12 cellular contexts compared by ENCODE assay signal in genomic region chr6:105483492-105483891, GRCh38.
A peak's percentile ranks its signal among the peaks of the same experiment; 100 is the strongest.
DNase-seq lines count a peak whose midpoint lies in the region; ATAC-seq and TF ChIP-seq lines count a peak whose summit lies in the region.
"Had no signal": no experiment of that assay in that cellular context is flagged by ENCODE, and none has a peak within 500 bp of the region (broad histone marks: within the 10 kb centered on the region; RNA-seq: fewer than 3 reads in every experiment).

No MANE protein-coding gene starts in this region.

- dilution Hi-C loops in mammary epithelial cell (cut with HindIII; ENCODE audit: low sequenced_read_pairs): no loop called here

- BruUV-seq in mammary epithelial cell (replicated peaks; lab: Mats Ljungman, UMichigan): TSS peak; percentile 62

- TF ChIP-seq CTCF in mammary epithelial cell (conservative IDR thresholded peaks at IDR 0.05 in 1 of 2, IDR thresholded peaks at IDR 0.05 in 1 of 2; ENCODE audit: extremely low read depth in 1 of 2, insufficient read depth in 1 of 2, low read depth in 1 of 2, low read length in 2 of 2) (no peak), right lobe of liver (IDR thresholded peaks at IDR 0.05) (no peak), right atrium auricular region (IDR thresholded peaks at IDR 0.05) (no peak), suprapubic skin (IDR thresholded peaks at IDR 0.05) (no peak), heart left ventricle (IDR thresholded peaks at IDR 0.05) (no peak)

- intact Hi-C loops in mammary epithelial cell (cut with micrococcal nuclease): loop anchor here (5.0 to 10.0 kb wide), 3 partner anchors 354 to 511 kb away; no protein-coding TSS in a partner anchor
- intact Hi-C loops in right lobe of liver (cut with DNase I): no loop called here
- intact Hi-C loops in heart left ventricle (cut with DNase I): loop anchor here in 9 of 10 donors (5.0 to 10.0 kb wide), 10 partner anchors 251 to 841 kb away; partner anchors contain the start of genes PRDM1 (in 3 of the 9) and ATG5 (in 1 of the 9)

- no peak overlapping the region for H3K9ac ChIP-seq in mammary epithelial cell (ENCODE audit: insufficient read depth, low read length)

- H3K9me3 ChIP-seq in mammary epithelial cell (replicated peaks; ENCODE audit: insufficient read depth, low read length): no peaks in the 10 kb centered on the region
- no peaks in the 10 kb centered on the region for H3K9me3 ChIP-seq in right lobe of liver
- no peaks in the 10 kb centered on the region for H3K9me3 ChIP-seq in right atrium auricular region
- H3K9me3 ChIP-seq in suprapubic skin: no peaks in the 10 kb centered on the region
- H3K9me3 ChIP-seq in heart left ventricle: no peaks in the 10 kb centered on the region

- H3K27ac ChIP-seq in mammary epithelial cell (ENCODE audit: insufficient read depth, low read depth, low read length) (no peak overlapping the region), right lobe of liver (no peak overlapping the region), right atrium auricular region (no peak overlapping the region), suprapubic skin (no peak overlapping the region), heart left ventricle (no peak overlapping the region)

- DNase-seq in GM03348 (ENCODE audit: low spot score) (peak; percentile 45), NCI-H82 (lab: John Stamatoyannopoulos, UW) (peak; percentile 66), mammary epithelial cell (peak; percentile 43), non-pigmented ciliary epithelial cell (ENCODE audit: low read depth) (peak; percentile 36), right lobe of liver (no peak), right atrium auricular region (ENCODE audit: low spot score) (no peak), suprapubic skin (ENCODE audit: low spot score in 2 of 2) (no peak), heart left ventricle (no peak)
- DNase-seq: naive thymus-derived CD8-positive, alpha-beta T cell; NCI-H1048; NCI-H510A treated with DMSO at 0.1 percent for 48 hours; stimulated activated naive B cell treated with anti-CD40 and anti-IgM and Interleukin-4, amounts not matched to agents 10 μg/mL and 1 μg/mL and 100 μg/mL, for 72 hours had no signal

- H3K27me3 ChIP-seq in mammary epithelial cell (ENCODE audit: insufficient read depth, low read length): no peaks in the 10 kb centered on the region
- H3K27me3 ChIP-seq in right lobe of liver: no peaks in the 10 kb centered on the region
- no peaks in the 10 kb centered on the region for H3K27me3 ChIP-seq in right atrium auricular region
- H3K27me3 ChIP-seq in suprapubic skin: no peaks in the 10 kb centered on the region
- no peaks in the 10 kb centered on the region for H3K27me3 ChIP-seq in heart left ventricle

- CTCF ChIA-PET in mammary epithelial cell (lab: Charles Lee; ENCODE audit: low non-redundant PET): no interaction called here

- H3K4me2 ChIP-seq in mammary epithelial cell (ENCODE audit: insufficient read depth, low read depth, low read length): peak overlapping the region; percentile 2

- no peaks in the 10 kb centered on the region for H3K79me2 ChIP-seq in mammary epithelial cell (ENCODE audit: insufficient read depth, low read length)

- H3K4me1 ChIP-seq in mammary epithelial cell (ENCODE audit: insufficient read depth, low read length): peaks cover 24% of the 10 kb centered on the region
- H3K4me1 ChIP-seq in right lobe of liver: no peaks in the 10 kb centered on the region
- H3K4me1 ChIP-seq in right atrium auricular region: peaks cover 0 to 14% of the 10 kb centered on the region in 2 donors
- peaks cover 13% of the 10 kb centered on the region for H3K4me1 ChIP-seq in suprapubic skin
- H3K4me1 ChIP-seq in heart left ventricle: peaks cover 0 to 48% (median 6%) of the 10 kb centered on the region in 12 donors

- in situ Hi-C loops in mammary epithelial cell (cut with MboI; ENCODE audit: low sequenced_read_pairs in 2 of 2): loop anchor here in 1 of 2 donors (10.0 to 25.0 kb wide), 3 partner anchors 111 to 804 kb away; no protein-coding TSS in a partner anchor

- H3K4me3 ChIP-seq in mammary epithelial cell (replicated peaks in 1 of 3; ENCODE audit: insufficient read depth in 1 of 3, low read depth in 2 of 3, low read length in 3 of 3): no peak overlapping the region
- no peak overlapping the region for H3K4me3 ChIP-seq in right lobe of liver
- H3K4me3 ChIP-seq in right atrium auricular region: no peak overlapping the region
- H3K4me3 ChIP-seq in suprapubic skin: no peak overlapping the region
- H3K4me3 ChIP-seq in heart left ventricle: no peak overlapping the region

- H3K36me3 ChIP-seq in mammary epithelial cell (ENCODE audit: insufficient read depth, low read length) (no peaks in the 10 kb centered on the region), right lobe of liver (no peaks in the 10 kb centered on the region), right atrium auricular region (no peaks in the 10 kb centered on the region), suprapubic skin (no peaks in the 10 kb centered on the region), heart left ventricle (no peaks in the 10 kb centered on the region)

- no peak for TF ChIP-seq POLR2A in right lobe of liver (IDR thresholded peaks at IDR 0.05)
- TF ChIP-seq POLR2A in suprapubic skin (IDR thresholded peaks at IDR 0.05): no peak
- no peak for TF ChIP-seq POLR2A in heart left ventricle (IDR thresholded peaks at IDR 0.05)

- no peak for ATAC-seq in right lobe of liver
- no peak for ATAC-seq in heart left ventricle
- ATAC-seq: naive thymus-derived CD8-positive, alpha-beta T cell had no signal

- H2AFZ ChIP-seq in mammary epithelial cell (ENCODE audit: low read depth, low read length): peak overlapping the region; percentile 76

- no peak for TF ChIP-seq EP300 in suprapubic skin (IDR thresholded peaks at IDR 0.05)

- no peaks in the 10 kb centered on the region for H4K20me1 ChIP-seq in mammary epithelial cell (ENCODE audit: insufficient read depth, low read length)

- 59% methylated on average over 4 of the region's 4 CpGs for WGBS in mammary epithelial cell (ENCODE audit: low coverage, missing lambda C conversion rate)
- WGBS in right lobe of liver (ENCODE audit: insufficient coverage, low coverage, low lambda C conversion rate, missing lambda C conversion rate): 29% methylated on average over 4 of the region's 4 CpGs
- WGBS in suprapubic skin: 30% methylated on average over 4 of the region's 4 CpGs
- WGBS in heart left ventricle, 4 donors: 71 to 78% (median 74%) methylated on average over 4 of the region's 4 CpGs

Comparison
In these comparisons a context has a peak if more than half of its experiments do, and no peak if none do; other contexts are left out.
1. DNase-seq: peak in GM03348 (single experiment), NCI-H82 (single experiment), mammary epithelial cell (single experiment) and non-pigmented ciliary epithelial cell (single experiment); none in right lobe of liver (0 of 3), right atrium auricular region (single experiment), suprapubic skin (0 of 2) and heart left ventricle (0 of 5).
2. intact Hi-C loops: an anchor here in mammary epithelial cell (5.0 to 10.0 kb wide) and heart left ventricle (5.0 to 10.0 kb wide); none called in right lobe of liver.